28 cellular contexts compared by ENCODE assay signal in the genomic region with DNA sequence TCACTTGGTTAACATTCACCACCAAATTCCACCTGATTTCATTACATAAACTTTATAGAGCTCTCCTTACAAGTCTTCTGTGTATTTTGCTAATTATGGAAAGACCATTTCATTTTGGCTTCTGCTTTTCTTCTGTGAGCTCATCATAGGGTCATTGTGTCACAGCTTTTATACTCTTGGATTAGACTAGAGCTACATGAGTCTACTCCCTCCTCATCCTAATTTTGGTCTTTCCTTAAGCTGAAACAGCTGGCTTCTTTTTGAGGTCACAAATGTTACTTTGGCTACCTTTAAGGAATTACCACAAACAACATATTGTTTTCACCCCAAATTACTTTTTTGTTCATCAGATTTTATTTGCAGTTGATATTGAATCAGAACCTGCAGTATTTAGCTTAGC.
"Had no signal": no experiment of that assay in that cellular context is flagged by ENCODE, and none has a peak within 500 bp of the region (broad histone marks: within the 10 kb centered on the region; RNA-seq: fewer than 3 reads in every experiment).

No MANE protein-coding gene starts in this region.

- H3K36me3 ChIP-seq: breast epithelium, esophagus muscularis mucosa, left lung, prostate gland, right atrium auricular region, transverse colon had no signal

- DNase-seq: activated CD4-positive, alpha-beta memory T cell treated with anti-CD3 and anti-CD28 coated beads, Interleukin-2, amount 10 ng/mL, durations not matched to agents 7 days and 5 days; activated CD4-positive, alpha-beta T cell treated with anti-CD3 and anti-CD28 coated beads, Interleukin-2, amount 10 ng/mL, durations not matched to agents 24 days and 14 days; activated gamma-delta T cell; activated naive CD4-positive, alpha-beta T cell treated with anti-CD3 and anti-CD28 coated beads, Interleukin-2, amount 50 U/mL, for 16 hours; activated naive CD8-positive, alpha-beta T cell treated with anti-CD3 and anti-CD28 coated beads, Interleukin-2, amount 50 U/mL, for 24 hours; activated T-cell treated with anti-CD3 and anti-CD28 coated beads for 4 hours; immature natural killer cell; left lung; naive thymus-derived CD4-positive, alpha-beta T cell; stimulated activated CD4-positive, alpha-beta T cell treated with anti-CD3 and anti-CD28 coated beads, Interleukin-12 subunit alpha, Interleukin-12 subunit beta, amount 100 ng/mL, for 4 hours; stimulated activated CD4-positive, alpha-beta T cell treated with anti-CD3 and anti-CD28 coated beads, Interleukin-4, amount 100 ng/mL, for 4 hours; stimulated activated naive CD8-positive, alpha-beta T cell treated with anti-CD3 and anti-CD28 coated beads, Interleukin-15, amount 100 ng/mL, for 72 hours; T-cell; transverse colon had no signal

- H3K4me3 Mint-ChIP-seq: activated CD4-positive, alpha-beta memory T cell treated with anti-CD3 and anti-CD28 coated beads, Interleukin-2, amount 10 ng/mL, durations not matched to agents 7 days and 5 days; activated CD4-positive, alpha-beta T cell treated with anti-CD3 and anti-CD28 coated beads, Interleukin-2, amount 10 ng/mL, durations not matched to agents 24 days and 14 days; activated naive CD8-positive, alpha-beta T cell treated with anti-CD3 and anti-CD28 coated beads, Interleukin-2, amount 50 U/mL, for 24 hours; activated T-helper 1 cell treated with anti-CD3 and anti-CD28 coated beads, Interleukin-12 subunit alpha, Interleukin-12 subunit beta, Interleukin-2, Interleukin-4 antibody, amounts not matched to agents 30 ng/mL and 10 ng/mL and 1 ng/mL, durations not matched to agents 14 hours and 24 hours and 36 hours; central memory CD8-positive, alpha-beta T cell; immature natural killer cell; naive thymus-derived CD4-positive, alpha-beta T cell; neural crest cell; stimulated activated naive CD8-positive, alpha-beta T cell treated with anti-CD3 and anti-CD28 coated beads, Interleukin-15, amount 100 ng/mL, for 72 hours; T-cell; T-helper 2 cell treated with Interferon-gamma antibody and Interleukin-4, amounts not matched to agents 5 μg/mL and 100 μg/mL, for 36 hours had no signal

- H3K36me3 Mint-ChIP-seq: T-cell had no signal

- ATAC-seq: activated CD4-positive, CD25-positive, alpha-beta regulatory T cell treated with anti-CD3 and anti-CD28 coated beads, Interleukin-2, amount 50 U/mL, for 24 hours; activated naive CD8-positive, alpha-beta T cell treated with anti-CD3 and anti-CD28 coated beads, Interleukin-2, amount 50 U/mL, for 24 hours; left lung; naive thymus-derived CD4-positive, alpha-beta T cell; stimulated activated naive CD8-positive, alpha-beta T cell treated with anti-CD3 and anti-CD28 coated beads, Interleukin-15, amount 100 ng/mL, for 72 hours; T-cell had no signal

- H3K27ac ChIP-seq: breast epithelium, esophagus muscularis mucosa, foreskin keratinocyte, hepatocyte, left lung, prostate gland, right atrium auricular region, transverse colon, VCaP had no signal

- H3K4me2 ChIP-seq: hepatocyte had no signal

- H3K27me3 ChIP-seq: breast epithelium, esophagus muscularis mucosa, foreskin keratinocyte, hepatocyte, left lung, right atrium auricular region, transverse colon had no signal

- H3K27ac Mint-ChIP-seq: activated CD4-positive, alpha-beta memory T cell treated with anti-CD3 and anti-CD28 coated beads, Interleukin-2, amount 10 ng/mL, durations not matched to agents 7 days and 5 days; activated CD4-positive, alpha-beta T cell treated with anti-CD3 and anti-CD28 coated beads, Interleukin-2, amount 10 ng/mL, durations not matched to agents 24 days and 14 days; activated naive CD8-positive, alpha-beta T cell treated with anti-CD3 and anti-CD28 coated beads, Interleukin-2, amount 50 U/mL, for 24 hours; activated T-helper 1 cell treated with anti-CD3 and anti-CD28 coated beads, Interleukin-12 subunit alpha, Interleukin-12 subunit beta, Interleukin-2, Interleukin-4 antibody, amounts not matched to agents 30 ng/mL and 10 ng/mL and 1 ng/mL, durations not matched to agents 14 hours and 24 hours and 36 hours; immature natural killer cell; naive thymus-derived CD4-positive, alpha-beta T cell; stimulated activated naive CD8-positive, alpha-beta T cell treated with anti-CD3 and anti-CD28 coated beads, Interleukin-15, amount 100 ng/mL, for 72 hours; T-cell; T-helper 2 cell treated with Interferon-gamma antibody and Interleukin-4, amounts not matched to agents 5 μg/mL and 100 μg/mL, for 36 hours had no signal

- H3K9me3 Mint-ChIP-seq: activated CD4-positive, alpha-beta T cell treated with anti-CD3 and anti-CD28 coated beads, Interleukin-2, amount 10 ng/mL, durations not matched to agents 24 days and 14 days; activated T-helper 1 cell treated with anti-CD3 and anti-CD28 coated beads, Interleukin-12 subunit alpha, Interleukin-12 subunit beta, Interleukin-2, Interleukin-4 antibody, amounts not matched to agents 30 ng/mL and 10 ng/mL and 1 ng/mL, durations not matched to agents 14 hours and 24 hours and 36 hours; T-helper 2 cell treated with Interferon-gamma antibody and Interleukin-4, amounts not matched to agents 5 μg/mL and 100 μg/mL, for 36 hours had no signal

- H3K4me1 Mint-ChIP-seq: activated CD4-positive, alpha-beta memory T cell treated with anti-CD3 and anti-CD28 coated beads, Interleukin-2, amount 10 ng/mL, durations not matched to agents 7 days and 5 days; activated CD4-positive, alpha-beta T cell treated with anti-CD3 and anti-CD28 coated beads, Interleukin-2, amount 10 ng/mL, durations not matched to agents 24 days and 14 days; activated naive CD8-positive, alpha-beta T cell treated with anti-CD3 and anti-CD28 coated beads, Interleukin-2, amount 50 U/mL, for 24 hours; central memory CD8-positive, alpha-beta T cell; neural crest cell; stimulated activated naive CD8-positive, alpha-beta T cell treated with anti-CD3 and anti-CD28 coated beads, Interleukin-15, amount 100 ng/mL, for 72 hours; T-cell had no signal

- H3K9me3 ChIP-seq: breast epithelium, esophagus muscularis mucosa, left lung, prostate gland, right atrium auricular region, transverse colon had no signal

- H3K4me1 ChIP-seq: breast epithelium, foreskin keratinocyte, left lung, prostate gland, right atrium auricular region, transverse colon had no signal

- H3K27me3 Mint-ChIP-seq: activated CD4-positive, alpha-beta memory T cell treated with anti-CD3 and anti-CD28 coated beads, Interleukin-2, amount 10 ng/mL, durations not matched to agents 7 days and 5 days; activated CD4-positive, alpha-beta T cell treated with anti-CD3 and anti-CD28 coated beads, Interleukin-2, amount 10 ng/mL, durations not matched to agents 24 days and 14 days; activated naive CD8-positive, alpha-beta T cell treated with anti-CD3 and anti-CD28 coated beads, Interleukin-2, amount 50 U/mL, for 24 hours; central memory CD8-positive, alpha-beta T cell; stimulated activated naive CD8-positive, alpha-beta T cell treated with anti-CD3 and anti-CD28 coated beads, Interleukin-15, amount 100 ng/mL, for 72 hours; T-cell had no signal

- H3K79me2 ChIP-seq: hepatocyte had no signal

- H3K4me3 ChIP-seq: breast epithelium, coronary artery, esophagus muscularis mucosa, hepatocyte, left lung, lung, prostate gland, right atrium auricular region, transverse colon had no signal

- H2AFZ ChIP-seq: hepatocyte had no signal
